1 cellular context compared by ENCODE assay signal in the genomic region with DNA sequence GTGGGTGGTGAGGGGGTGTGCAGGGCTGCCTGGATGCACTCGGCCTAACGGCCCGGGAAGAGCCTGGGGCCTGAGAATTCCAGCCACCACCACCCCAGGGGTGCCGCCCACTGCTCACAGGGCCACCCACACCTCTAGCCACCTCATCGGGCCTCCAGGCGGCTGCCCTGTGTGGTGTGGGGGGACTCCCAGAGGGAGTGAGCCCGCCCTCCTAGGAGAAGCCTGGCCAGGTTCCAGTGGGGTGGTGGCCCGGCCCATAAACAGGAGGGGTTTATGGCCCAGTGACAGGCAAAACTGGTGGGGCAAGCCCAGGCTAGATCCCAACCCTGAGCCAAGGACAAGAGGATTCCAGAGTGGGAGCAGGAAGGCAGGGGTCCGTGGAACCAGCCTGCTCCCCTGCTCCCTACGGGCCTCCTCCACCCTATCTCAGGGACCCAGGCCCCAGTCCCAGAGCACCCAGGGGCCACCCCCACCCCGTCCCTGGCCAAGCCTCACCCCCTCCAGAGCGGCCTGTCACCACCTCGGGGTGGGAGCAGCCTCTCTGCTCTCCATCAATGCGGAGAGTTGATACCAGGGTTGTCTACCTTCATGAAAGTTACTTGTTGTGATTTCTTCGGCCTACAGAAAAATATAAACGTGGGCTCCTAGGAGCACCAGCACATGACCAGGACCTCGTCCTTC.
A peak's percentile ranks its signal among the peaks of the same experiment; 100 is the strongest.
TF ChIP-seq lines count a peak whose summit lies in the region.

No MANE protein-coding gene starts in this region.

TF ChIP-seq in HEK293, 187 proteins besides CTCF, POLR2A, EP300 and RAD21:
- TF ChIP-seq WT1 (tag by site-specific recombination; IDR thresholded peaks at IDR 0.05): 0 out of 2 replicates have a peak, but pooled peaks have one; percentile 11
- TF ChIP-seq SP2 (tag by site-specific recombination; IDR thresholded peaks at IDR 0.05): peak; percentile 43; the same call in 1 of the 2 replicates
- peak; percentile 31; the same call in 1 of the 2 replicates for TF ChIP-seq GLIS2 (tag by site-specific recombination; IDR thresholded peaks at IDR 0.05)
- peak; percentile 95 for TF ChIP-seq ZFHX2 (tag by site-specific recombination; conservative IDR thresholded peaks at IDR 0.05)
- peak; percentile 65 for TF ChIP-seq SP7 (tag by site-specific recombination; IDR thresholded peaks at IDR 0.05)
- TF ChIP-seq, protein P1, sequence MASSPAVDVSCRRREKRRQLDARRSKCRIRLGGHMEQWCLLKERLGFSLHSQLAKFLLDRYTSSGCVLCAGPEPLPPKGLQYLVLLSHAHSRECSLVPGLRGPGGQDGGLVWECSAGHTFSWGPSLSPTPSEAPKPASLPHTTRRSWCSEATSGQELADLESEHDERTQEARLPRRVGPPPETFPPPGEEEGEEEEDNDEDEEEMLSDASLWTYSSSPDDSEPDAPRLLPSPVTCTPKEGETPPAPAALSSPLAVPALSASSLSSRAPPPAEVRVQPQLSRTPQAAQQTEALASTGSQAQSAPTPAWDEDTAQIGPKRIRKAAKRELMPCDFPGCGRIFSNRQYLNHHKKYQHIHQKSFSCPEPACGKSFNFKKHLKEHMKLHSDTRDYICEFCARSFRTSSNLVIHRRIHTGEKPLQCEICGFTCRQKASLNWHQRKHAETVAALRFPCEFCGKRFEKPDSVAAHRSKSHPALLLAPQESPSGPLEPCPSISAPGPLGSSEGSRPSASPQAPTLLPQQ (tag by site-specific recombination; IDR thresholded peaks at IDR 0.05): no peak
- peak; percentile 45; the same call in 1 of the 2 replicates for TF ChIP-seq IKZF3 (tag by site-specific recombination; IDR thresholded peaks at IDR 0.05)
- TF ChIP-seq, protein P2, sequence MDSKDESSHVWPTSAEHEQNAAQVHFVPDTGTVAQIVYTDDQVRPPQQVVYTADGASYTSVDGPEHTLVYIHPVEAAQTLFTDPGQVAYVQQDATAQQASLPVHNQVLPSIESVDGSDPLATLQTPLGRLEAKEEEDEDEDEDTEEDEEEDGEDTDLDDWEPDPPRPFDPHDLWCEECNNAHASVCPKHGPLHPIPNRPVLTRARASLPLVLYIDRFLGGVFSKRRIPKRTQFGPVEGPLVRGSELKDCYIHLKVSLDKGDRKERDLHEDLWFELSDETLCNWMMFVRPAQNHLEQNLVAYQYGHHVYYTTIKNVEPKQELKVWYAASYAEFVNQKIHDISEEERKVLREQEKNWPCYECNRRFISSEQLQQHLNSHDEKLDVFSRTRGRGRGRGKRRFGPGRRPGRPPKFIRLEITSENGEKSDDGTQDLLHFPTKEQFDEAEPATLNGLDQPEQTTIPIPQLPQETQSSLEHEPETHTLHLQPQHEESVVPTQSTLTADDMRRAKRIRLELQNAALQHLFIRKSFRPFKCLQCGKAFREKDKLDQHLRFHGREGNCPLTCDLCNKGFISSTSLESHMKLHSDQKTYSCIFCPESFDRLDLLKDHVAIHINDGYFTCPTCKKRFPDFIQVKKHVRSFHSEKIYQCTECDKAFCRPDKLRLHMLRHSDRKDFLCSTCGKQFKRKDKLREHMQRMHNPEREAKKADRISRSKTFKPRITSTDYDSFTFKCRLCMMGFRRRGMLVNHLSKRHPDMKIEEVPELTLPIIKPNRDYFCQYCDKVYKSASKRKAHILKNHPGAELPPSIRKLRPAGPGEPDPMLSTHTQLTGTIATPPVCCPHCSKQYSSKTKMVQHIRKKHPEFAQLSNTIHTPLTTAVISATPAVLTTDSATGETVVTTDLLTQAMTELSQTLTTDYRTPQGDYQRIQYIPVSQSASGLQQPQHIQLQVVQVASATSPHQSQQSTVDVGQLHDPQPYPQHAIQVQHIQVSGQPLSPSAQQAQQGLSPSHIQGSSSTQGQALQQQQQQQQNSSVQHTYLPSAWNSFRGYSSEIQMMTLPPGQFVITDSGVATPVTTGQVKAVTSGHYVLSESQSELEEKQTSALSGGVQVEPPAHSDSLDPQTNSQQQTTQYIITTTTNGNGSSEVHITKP (tag by site-specific recombination; IDR thresholded peaks at IDR 0.05): peak; percentile 36; the same call in 1 of the 2 replicates
- peak; percentile 49; the same call in 1 of the 2 replicates for TF ChIP-seq ZEB2 (tag by site-specific recombination; IDR thresholded peaks at IDR 0.05)
- 0 out of 2 replicates have a peak, but pooled peaks have one; percentile 16 for TF ChIP-seq ZBTB48 (tag by site-specific recombination; IDR thresholded peaks at IDR 0.05)
- TF ChIP-seq, protein P3, sequence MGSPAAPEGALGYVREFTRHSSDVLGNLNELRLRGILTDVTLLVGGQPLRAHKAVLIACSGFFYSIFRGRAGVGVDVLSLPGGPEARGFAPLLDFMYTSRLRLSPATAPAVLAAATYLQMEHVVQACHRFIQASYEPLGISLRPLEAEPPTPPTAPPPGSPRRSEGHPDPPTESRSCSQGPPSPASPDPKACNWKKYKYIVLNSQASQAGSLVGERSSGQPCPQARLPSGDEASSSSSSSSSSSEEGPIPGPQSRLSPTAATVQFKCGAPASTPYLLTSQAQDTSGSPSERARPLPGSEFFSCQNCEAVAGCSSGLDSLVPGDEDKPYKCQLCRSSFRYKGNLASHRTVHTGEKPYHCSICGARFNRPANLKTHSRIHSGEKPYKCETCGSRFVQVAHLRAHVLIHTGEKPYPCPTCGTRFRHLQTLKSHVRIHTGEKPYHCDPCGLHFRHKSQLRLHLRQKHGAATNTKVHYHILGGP (tag by site-specific recombination; IDR thresholded peaks at IDR 0.05): no peak
- TF ChIP-seq OSR2 (tag by site-specific recombination; IDR thresholded peaks at IDR 0.05): peak; percentile 40
- TF ChIP-seq ZNF37A (tag by site-specific recombination; IDR thresholded peaks at IDR 0.05): no peak
- TF ChIP-seq EGR2 (tag by site-specific recombination; IDR thresholded peaks at IDR 0.05; ENCODE audit: low read depth): peak; percentile 82
- no peak for TF ChIP-seq ZBTB21 (tag by site-specific recombination; IDR thresholded peaks at IDR 0.05)
- no peak for TF ChIP-seq ZNF610 (tag by site-specific recombination; IDR thresholded peaks at IDR 0.05; ENCODE audit: borderline replicate concordance)
- TF ChIP-seq ZBTB8A (tag by site-specific recombination; IDR thresholded peaks at IDR 0.05): peak; percentile 93
- TF ChIP-seq ZBTB17 (tag by site-specific recombination; IDR thresholded peaks at IDR 0.05): peak; percentile 66
- TF ChIP-seq GLIS1 (tag by site-specific recombination; IDR thresholded peaks at IDR 0.05): peak; percentile 90
- peak; percentile 90 for TF ChIP-seq KLF1 (tag by site-specific recombination; IDR thresholded peaks at IDR 0.05)
- TF ChIP-seq, protein P4, sequence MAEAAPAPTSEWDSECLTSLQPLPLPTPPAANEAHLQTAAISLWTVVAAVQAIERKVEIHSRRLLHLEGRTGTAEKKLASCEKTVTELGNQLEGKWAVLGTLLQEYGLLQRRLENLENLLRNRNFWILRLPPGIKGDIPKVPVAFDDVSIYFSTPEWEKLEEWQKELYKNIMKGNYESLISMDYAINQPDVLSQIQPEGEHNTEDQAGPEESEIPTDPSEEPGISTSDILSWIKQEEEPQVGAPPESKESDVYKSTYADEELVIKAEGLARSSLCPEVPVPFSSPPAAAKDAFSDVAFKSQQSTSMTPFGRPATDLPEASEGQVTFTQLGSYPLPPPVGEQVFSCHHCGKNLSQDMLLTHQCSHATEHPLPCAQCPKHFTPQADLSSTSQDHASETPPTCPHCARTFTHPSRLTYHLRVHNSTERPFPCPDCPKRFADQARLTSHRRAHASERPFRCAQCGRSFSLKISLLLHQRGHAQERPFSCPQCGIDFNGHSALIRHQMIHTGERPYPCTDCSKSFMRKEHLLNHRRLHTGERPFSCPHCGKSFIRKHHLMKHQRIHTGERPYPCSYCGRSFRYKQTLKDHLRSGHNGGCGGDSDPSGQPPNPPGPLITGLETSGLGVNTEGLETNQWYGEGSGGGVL (tag by site-specific recombination; IDR thresholded peaks at IDR 0.05): peak; percentile 74
- TF ChIP-seq, protein P5, sequence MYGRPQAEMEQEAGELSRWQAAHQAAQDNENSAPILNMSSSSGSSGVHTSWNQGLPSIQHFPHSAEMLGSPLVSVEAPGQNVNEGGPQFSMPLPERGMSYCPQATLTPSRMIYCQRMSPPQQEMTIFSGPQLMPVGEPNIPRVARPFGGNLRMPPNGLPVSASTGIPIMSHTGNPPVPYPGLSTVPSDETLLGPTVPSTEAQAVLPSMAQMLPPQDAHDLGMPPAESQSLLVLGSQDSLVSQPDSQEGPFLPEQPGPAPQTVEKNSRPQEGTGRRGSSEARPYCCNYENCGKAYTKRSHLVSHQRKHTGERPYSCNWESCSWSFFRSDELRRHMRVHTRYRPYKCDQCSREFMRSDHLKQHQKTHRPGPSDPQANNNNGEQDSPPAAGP (tag by site-specific recombination; IDR thresholded peaks at IDR 0.05): peak; percentile 53
- peak; percentile 64 for TF ChIP-seq ZNF341 (tag by site-specific recombination; IDR thresholded peaks at IDR 0.05; ENCODE audit: low read depth)
- TF ChIP-seq SP3 (tag by site-specific recombination; IDR thresholded peaks at IDR 0.05): no peak
- peak; percentile 87 for TF ChIP-seq ZIC2 (tag by site-specific recombination; IDR thresholded peaks at IDR 0.05)
- TF ChIP-seq ZNF423 (tag by site-specific recombination; IDR thresholded peaks at IDR 0.05): peak; percentile 77; the same call in 1 of the 2 replicates
TF ChIP-seq in HEK293: peak in this region for 20.
